Comparison of ENCODE assay signal across 1 cellular context in the genomic region with DNA sequence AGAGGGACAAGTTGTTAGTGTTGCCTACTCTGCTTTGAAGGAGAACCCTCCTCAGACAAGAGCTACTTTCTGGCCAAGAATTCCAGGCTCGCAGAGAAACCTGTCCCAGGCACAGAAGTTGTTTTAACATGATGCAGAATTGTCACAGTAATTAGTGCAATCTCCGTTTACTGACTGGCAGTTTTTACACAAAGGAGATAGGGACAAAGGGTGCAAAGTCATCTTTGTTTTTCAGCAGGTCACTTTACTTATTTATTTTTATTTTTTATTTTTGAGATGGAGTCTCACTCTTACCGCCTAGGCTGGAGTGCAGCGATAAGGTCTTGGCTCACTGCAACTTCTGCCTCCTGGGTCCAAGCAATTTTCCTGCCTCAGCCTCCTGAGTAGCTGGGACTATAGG.
TF ChIP-seq lines count a peak whose summit lies in the region.

No MANE protein-coding gene starts in this region.

TF ChIP-seq in GM23338, 12 proteins besides CTCF, POLR2A, EP300 and RAD21:
- no peak for TF ChIP-seq ETS1 (IDR thresholded peaks at IDR 0.05)
- TF ChIP-seq, protein P1, sequence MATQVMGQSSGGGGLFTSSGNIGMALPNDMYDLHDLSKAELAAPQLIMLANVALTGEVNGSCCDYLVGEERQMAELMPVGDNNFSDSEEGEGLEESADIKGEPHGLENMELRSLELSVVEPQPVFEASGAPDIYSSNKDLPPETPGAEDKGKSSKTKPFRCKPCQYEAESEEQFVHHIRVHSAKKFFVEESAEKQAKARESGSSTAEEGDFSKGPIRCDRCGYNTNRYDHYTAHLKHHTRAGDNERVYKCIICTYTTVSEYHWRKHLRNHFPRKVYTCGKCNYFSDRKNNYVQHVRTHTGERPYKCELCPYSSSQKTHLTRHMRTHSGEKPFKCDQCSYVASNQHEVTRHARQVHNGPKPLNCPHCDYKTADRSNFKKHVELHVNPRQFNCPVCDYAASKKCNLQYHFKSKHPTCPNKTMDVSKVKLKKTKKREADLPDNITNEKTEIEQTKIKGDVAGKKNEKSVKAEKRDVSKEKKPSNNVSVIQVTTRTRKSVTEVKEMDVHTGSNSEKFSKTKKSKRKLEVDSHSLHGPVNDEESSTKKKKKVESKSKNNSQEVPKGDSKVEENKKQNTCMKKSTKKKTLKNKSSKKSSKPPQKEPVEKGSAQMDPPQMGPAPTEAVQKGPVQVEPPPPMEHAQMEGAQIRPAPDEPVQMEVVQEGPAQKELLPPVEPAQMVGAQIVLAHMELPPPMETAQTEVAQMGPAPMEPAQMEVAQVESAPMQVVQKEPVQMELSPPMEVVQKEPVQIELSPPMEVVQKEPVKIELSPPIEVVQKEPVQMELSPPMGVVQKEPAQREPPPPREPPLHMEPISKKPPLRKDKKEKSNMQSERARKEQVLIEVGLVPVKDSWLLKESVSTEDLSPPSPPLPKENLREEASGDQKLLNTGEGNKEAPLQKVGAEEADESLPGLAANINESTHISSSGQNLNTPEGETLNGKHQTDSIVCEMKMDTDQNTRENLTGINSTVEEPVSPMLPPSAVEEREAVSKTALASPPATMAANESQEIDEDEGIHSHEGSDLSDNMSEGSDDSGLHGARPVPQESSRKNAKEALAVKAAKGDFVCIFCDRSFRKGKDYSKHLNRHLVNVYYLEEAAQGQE (IDR thresholded peaks at IDR 0.05; ENCODE audit: unreplicated experiment): no peak
- TF ChIP-seq JUNB (IDR thresholded peaks at IDR 0.05; ENCODE audit: unreplicated experiment): no peak
- no peak for TF ChIP-seq CREB1 (CRISPR knock-in tag; IDR thresholded peaks at IDR 0.05; ENCODE audit: low read depth)
- TF ChIP-seq NANOG (IDR thresholded peaks at IDR 0.05; ENCODE audit: borderline replicate concordance): no peak
- no peak for TF ChIP-seq EZH2phosphoT487 (IDR thresholded peaks at IDR 0.05; ENCODE audit: unreplicated experiment)
- TF ChIP-seq, protein P2, sequence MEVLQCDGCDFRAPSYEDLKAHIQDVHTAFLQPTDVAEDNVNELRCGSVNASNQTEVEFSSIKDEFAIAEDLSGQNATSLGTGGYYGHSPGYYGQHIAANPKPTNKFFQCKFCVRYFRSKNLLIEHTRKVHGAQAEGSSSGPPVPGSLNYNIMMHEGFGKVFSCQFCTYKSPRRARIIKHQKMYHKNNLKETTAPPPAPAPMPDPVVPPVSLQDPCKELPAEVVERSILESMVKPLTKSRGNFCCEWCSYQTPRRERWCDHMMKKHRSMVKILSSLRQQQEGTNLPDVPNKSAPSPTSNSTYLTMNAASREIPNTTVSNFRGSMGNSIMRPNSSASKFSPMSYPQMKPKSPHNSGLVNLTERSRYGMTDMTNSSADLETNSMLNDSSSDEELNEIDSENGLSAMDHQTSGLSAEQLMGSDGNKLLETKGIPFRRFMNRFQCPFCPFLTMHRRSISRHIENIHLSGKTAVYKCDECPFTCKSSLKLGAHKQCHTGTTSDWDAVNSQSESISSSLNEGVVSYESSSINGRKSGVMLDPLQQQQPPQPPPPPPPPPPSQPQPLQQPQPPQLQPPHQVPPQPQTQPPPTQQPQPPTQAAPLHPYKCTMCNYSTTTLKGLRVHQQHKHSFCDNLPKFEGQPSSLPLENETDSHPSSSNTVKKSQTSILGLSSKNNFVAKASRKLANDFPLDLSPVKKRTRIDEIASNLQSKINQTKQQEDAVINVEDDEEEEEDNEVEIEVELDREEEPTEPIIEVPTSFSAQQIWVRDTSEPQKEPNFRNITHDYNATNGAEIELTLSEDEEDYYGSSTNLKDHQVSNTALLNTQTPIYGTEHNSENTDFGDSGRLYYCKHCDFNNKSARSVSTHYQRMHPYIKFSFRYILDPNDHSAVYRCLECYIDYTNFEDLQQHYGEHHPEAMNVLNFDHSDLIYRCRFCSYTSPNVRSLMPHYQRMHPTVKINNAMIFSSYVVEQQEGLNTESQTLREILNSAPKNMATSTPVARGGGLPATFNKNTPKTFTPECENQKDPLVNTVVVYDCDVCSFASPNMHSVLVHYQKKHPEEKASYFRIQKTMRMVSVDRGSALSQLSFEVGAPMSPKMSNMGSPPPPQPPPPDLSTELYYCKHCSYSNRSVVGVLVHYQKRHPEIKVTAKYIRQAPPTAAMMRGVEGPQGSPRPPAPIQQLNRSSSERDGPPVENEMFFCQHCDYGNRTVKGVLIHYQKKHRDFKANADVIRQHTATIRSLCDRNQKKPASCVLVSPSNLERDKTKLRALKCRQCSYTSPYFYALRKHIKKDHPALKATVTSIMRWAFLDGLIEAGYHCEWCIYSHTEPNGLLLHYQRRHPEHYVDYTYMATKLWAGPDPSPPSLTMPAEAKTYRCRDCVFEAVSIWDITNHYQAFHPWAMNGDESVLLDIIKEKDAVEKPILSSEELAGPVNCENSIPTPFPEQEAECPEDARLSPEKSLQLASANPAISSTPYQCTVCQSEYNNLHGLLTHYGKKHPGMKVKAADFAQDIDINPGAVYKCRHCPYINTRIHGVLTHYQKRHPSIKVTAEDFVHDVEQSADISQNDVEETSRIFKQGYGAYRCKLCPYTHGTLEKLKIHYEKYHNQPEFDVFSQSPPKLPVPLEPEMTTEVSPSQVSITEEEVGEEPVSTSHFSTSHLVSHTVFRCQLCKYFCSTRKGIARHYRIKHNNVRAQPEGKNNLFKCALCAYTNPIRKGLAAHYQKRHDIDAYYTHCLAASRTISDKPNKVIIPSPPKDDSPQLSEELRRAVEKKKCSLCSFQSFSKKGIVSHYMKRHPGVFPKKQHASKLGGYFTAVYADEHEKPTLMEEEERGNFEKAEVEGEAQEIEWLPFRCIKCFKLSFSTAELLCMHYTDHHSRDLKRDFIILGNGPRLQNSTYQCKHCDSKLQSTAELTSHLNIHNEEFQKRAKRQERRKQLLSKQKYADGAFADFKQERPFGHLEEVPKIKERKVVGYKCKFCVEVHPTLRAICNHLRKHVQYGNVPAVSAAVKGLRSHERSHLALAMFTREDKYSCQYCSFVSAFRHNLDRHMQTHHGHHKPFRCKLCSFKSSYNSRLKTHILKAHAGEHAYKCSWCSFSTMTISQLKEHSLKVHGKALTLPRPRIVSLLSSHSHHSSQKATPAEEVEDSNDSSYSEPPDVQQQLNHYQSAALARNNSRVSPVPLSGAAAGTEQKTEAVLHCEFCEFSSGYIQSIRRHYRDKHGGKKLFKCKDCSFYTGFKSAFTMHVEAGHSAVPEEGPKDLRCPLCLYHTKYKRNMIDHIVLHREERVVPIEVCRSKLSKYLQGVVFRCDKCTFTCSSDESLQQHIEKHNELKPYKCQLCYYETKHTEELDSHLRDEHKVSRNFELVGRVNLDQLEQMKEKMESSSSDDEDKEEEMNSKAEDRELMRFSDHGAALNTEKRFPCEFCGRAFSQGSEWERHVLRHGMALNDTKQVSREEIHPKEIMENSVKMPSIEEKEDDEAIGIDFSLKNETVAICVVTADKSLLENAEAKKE (CRISPR knock-in tag; IDR thresholded peaks at IDR 0.05): no peak
- TF ChIP-seq EZH2 (IDR thresholded peaks at IDR 0.05; ENCODE audit: low read depth, unreplicated experiment): no peak
- no peak for TF ChIP-seq ZNF331 (CRISPR knock-in tag; IDR thresholded peaks at IDR 0.05; ENCODE audit: low read depth)
- TF ChIP-seq ZNF114 (CRISPR knock-in tag; IDR thresholded peaks at IDR 0.05): no peak
